ENCODE assay signal across 15 cellular contexts in the genomic region with DNA sequence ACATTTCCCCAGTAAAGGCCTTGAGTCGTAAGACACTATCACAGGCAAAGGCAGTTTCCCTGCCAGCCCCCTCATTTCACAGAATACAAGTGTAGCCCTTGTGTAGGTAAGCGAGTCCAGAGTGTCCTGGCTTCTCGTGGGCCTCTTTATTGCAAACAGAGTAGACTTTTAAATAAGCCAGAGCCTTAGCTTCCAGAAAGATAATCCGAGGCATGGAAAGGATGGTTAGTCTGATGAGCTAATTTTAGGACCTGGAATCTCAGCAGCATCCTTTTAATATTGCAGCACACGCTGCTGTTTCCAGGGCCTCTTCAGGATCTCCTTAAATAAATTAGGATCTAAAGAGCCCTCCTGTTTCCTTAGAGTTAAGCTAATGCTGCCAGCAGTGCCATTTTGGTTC.
DNase-seq lines count a peak whose midpoint lies in the region; ATAC-seq and TF ChIP-seq lines count a peak whose summit lies in the region.
"Had no signal": no experiment of that assay in that cellular context is flagged by ENCODE, and none has a peak within 500 bp of the region (broad histone marks: within the 10 kb centered on the region; RNA-seq: fewer than 3 reads in every experiment).

No MANE protein-coding gene starts in this region.

- H3K36me3 ChIP-seq in BE2C (no peaks in the 10 kb centered on the region), osteoblast (ENCODE audit: insufficient read depth, low read length) (no peaks in the 10 kb centered on the region)
- H3K36me3 ChIP-seq: BLaER1 had no signal

- H3K4me1 ChIP-seq in BE2C (peaks cover 39% of the 10 kb centered on the region), osteoblast (ENCODE audit: insufficient read depth, low read length) (peaks cover 18% of the 10 kb centered on the region)
- H3K4me1 ChIP-seq: BLaER1, Caco-2 had no signal

- ATAC-seq in GM18502 (IDR thresholded peaks at IDR 0.05; ENCODE audit: poor library complexity, unreplicated experiment): no peak
- ATAC-seq: A549 had no signal

- H3K4me3 ChIP-seq in BE2C (ENCODE audit: low read depth, low read length) (no peak overlapping the region), osteoblast (ENCODE audit: insufficient read depth, low read length) (no peak overlapping the region)
- H3K4me3 ChIP-seq: A549, BLaER1, GM23248 had no signal

- TF ChIP-seq CTCF in BE2C (IDR thresholded peaks at IDR 0.05; ENCODE audit: low read depth, low read length) (no peak), osteoblast (IDR thresholded peaks at IDR 0.05; ENCODE audit: extremely low read depth, low read depth, low read length) (no peak)

- H3K27me3 ChIP-seq in BE2C (no peaks in the 10 kb centered on the region), osteoblast (ENCODE audit: insufficient read depth, low read length) (no peaks in the 10 kb centered on the region)
- H3K27me3 ChIP-seq: BLaER1 had no signal

- H3K9me3 ChIP-seq in BE2C (no peaks in the 10 kb centered on the region), osteoblast (ENCODE audit: low read depth, low read length) (no peaks in the 10 kb centered on the region)
- H3K9me3 ChIP-seq: A549, BLaER1, Caco-2 had no signal

- in situ Hi-C loops in G401 (cut with HindIII; ENCODE audit: low sequenced_read_pairs): no loop called here

- H3K27ac ChIP-seq in osteoblast (ENCODE audit: low read depth, low read length): no peak overlapping the region
- H3K27ac ChIP-seq: A549, BLaER1, GM23248 had no signal

- H4K20me1 ChIP-seq in osteoblast (ENCODE audit: insufficient read depth, low read length): no peaks in the 10 kb centered on the region
- H4K20me1 ChIP-seq: BLaER1 had no signal

- no peak overlapping the region for H3K4me2 ChIP-seq in osteoblast (ENCODE audit: insufficient read depth, low read length)
- H3K4me2 ChIP-seq: A549, BLaER1 had no signal

- DNase-seq in BE2C (peak; percentile 47), G401 (ENCODE audit: low spot score) (peak; percentile 43), cerebellar cortex (ENCODE audit: low spot score) (peak; percentile 40), osteoblast (ENCODE audit: insufficient read length, low spot score, missing footprints) (no peak)
- DNase-seq in activated naive CD4-positive, alpha-beta T cell treated with anti-CD3 and anti-CD28 coated beads, Interleukin-2, amount 50 U/mL, for 16 hours: no peak
- DNase-seq in stimulated activated CD8-positive, alpha-beta memory T cell treated with anti-CD3 and anti-CD28 coated beads, Interleukin-4, amount 100 ng/mL, for 48 hours: no peak
- DNase-seq: Caco-2; CD8-positive, alpha-beta memory T cell; DND-41; GF-D8; GM23248; IMR-90 had no signal

- H2AFZ ChIP-seq in osteoblast (ENCODE audit: low read length): peak overlapping the region; percentile 25
- H2AFZ ChIP-seq: GM23248 had no signal

- H3K79me2 ChIP-seq in osteoblast (ENCODE audit: insufficient read depth, low read length): no peaks in the 10 kb centered on the region

Comparison
In these comparisons a context has a peak if more than half of its experiments do, and no peak if none do; other contexts are left out.
1. DNase-seq: peak in BE2C (single experiment), G401 (single experiment) and cerebellar cortex (single experiment); none in osteoblast (single experiment), activated naive CD4-positive, alpha-beta T cell treated with anti-CD3 and anti-CD28 coated beads, Interleukin-2, amount 50 U/mL, for 16 hours (single experiment) and stimulated activated CD8-positive, alpha-beta memory T cell treated with anti-CD3 and anti-CD28 coated beads, Interleukin-4, amount 100 ng/mL, for 48 hours (single experiment).